Comparison of ENCODE assay signal across 8 cellular contexts in the genomic region with DNA sequence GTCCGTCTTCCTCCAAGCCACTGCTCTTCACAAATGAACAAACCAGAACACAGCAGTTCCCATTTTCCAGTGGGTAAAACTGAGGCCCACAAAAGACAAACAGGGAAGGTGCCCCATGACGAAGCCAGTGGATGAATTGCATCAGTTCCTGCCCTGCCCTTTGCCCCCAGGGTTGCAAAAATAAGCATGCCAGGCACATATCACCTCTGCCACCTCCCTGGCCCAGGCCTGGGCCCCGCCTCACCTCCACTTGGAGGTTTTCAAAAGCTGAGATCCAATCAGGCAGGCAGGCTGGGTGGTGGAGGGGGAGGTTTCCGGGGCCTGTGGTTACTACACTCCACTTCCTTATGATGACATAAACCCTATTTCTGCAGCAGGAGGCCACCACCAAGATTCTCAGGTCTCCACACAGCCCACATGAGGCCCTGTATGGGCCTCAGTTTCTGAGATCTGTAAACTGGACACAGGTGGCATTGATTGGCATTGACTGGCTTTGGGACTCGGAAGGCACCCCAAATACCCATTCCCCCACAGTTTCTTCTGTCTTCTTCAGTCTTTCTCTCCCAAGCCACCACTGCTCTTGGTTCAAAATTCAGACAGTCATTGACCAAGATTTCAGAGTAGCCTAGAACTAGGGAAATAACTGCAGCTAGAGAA. TPM values are rescaled to one million over a fixed set of nuclear protein-coding genes. Genes with fewer than 3 reads are reported as not detected.
DNase-seq lines count a peak whose midpoint lies in the region; TF ChIP-seq lines count a peak whose summit lies in the region.

No MANE protein-coding gene starts in this region.

- H3K27me3 Mint-ChIP-seq in neural progenitor cell (ENCODE audit: insufficient read depth, low read depth), result peaks cover 17% of the 10 kb centered on the region

- H3K4me3 Mint-ChIP-seq in neural progenitor cell, result no peak overlapping the region

- peaks cover 62% of the 10 kb centered on the region for H4K20me1 ChIP-seq in neural progenitor cell (ENCODE audit: low read depth)

- no peaks in the 10 kb centered on the region for H3K36me3 Mint-ChIP-seq in neural progenitor cell

- H3K36me3 ChIP-seq in MG63 (no peaks in the 10 kb centered on the region), neural progenitor cell (no peaks in the 10 kb centered on the region)

- H3K27ac ChIP-seq in neural progenitor cell, result no peak overlapping the region

- no peak overlapping the region for H3K9ac ChIP-seq in neural progenitor cell

- H3K27ac Mint-ChIP-seq in neural progenitor cell, result no peak overlapping the region

- no peak for TF ChIP-seq CTCF in GM10248 (IDR thresholded peaks at IDR 0.05; ENCODE audit: control extremely low read depth, extremely low read depth, low read depth, missing control alignments)
- no peak for TF ChIP-seq CTCF in choroid plexus epithelial cell (conservative IDR thresholded peaks at IDR 0.05; ENCODE audit: low read depth, low read length)
- TF ChIP-seq CTCF in neural progenitor cell (IDR thresholded peaks at IDR 0.05), result no peak

- peaks cover 64% of the 10 kb centered on the region for H3K4me1 ChIP-seq in neural progenitor cell

- POLR2A ChIA-PET in GM10248 (lab: Yijun Ruan, JAX), result no interaction called here

- no peaks in the 10 kb centered on the region for H3K9me3 Mint-ChIP-seq in neural progenitor cell

- H3K9me3 ChIP-seq in MG63 (no peaks in the 10 kb centered on the region), neural progenitor cell (ENCODE audit: low read depth) (no peaks in the 10 kb centered on the region)

- peaks cover 70% of the 10 kb centered on the region for H3K4me1 Mint-ChIP-seq in neural progenitor cell

- peaks cover 24% of the 10 kb centered on the region for H3K79me2 ChIP-seq in neural progenitor cell (ENCODE audit: low read depth)

- H3K27me3 ChIP-seq in MG63 (0 out of 2 replicates have a peak, but pooled peaks cover 4% of the 10 kb centered on the region), neural progenitor cell (peaks cover 9% of the 10 kb centered on the region)

- CTCF ChIA-PET in GM10248 (lab: Yijun Ruan, JAX), result interaction anchor here (1.2 to 14.7 kb wide), 9 partner anchors 10 to 75 kb away, joined by 3 to 182 read pairs (median 10); no protein-coding TSS in a partner anchor

- peaks cover 39% of the 10 kb centered on the region for H3F3A ChIP-seq in neural progenitor cell (ENCODE audit: low read depth)

- H3K4me2 ChIP-seq in neural progenitor cell, result peak overlapping the region; percentile 87

- no peak overlapping the region for H2AFZ ChIP-seq in neural progenitor cell (replicated peaks)

- H3K4me3 ChIP-seq in MG63, result no peak overlapping the region
- H3K4me3 ChIP-seq in choroid plexus epithelial cell (ENCODE audit: low read depth, low read length), result no peak overlapping the region
- H3K4me3 ChIP-seq in neural progenitor cell, result no peak overlapping the region

- DNase-seq in GM10248 (ENCODE audit: extremely low spot score) (peak; percentile 90), HCEC 1CT (peak; percentile 27), MG63 (peak; percentile 75), choroid plexus epithelial cell (ENCODE audit: low read depth) (peak; percentile 80), neural progenitor cell (ENCODE audit: low spot score) (no peak), NCI-H1048 (lab: John Stamatoyannopoulos, UW) (no peak), superior temporal gyrus (ENCODE audit: extremely low spot score) (no peak)
- peak; percentile 70 to 85 for DNase-seq in activated CD4-positive, alpha-beta T cell treated with anti-CD3 and anti-CD28 coated beads for 24 hours (ENCODE audit: low read depth in 2 of 2)

RNA-seq across cellular contexts. Expression of gene KIF21B, which starts 4.1 kb away (rescaled TPM):
- total RNA-seq in MG63 (2014; rRNA removed; shearing (Covaris generic); ENCODE audit: low replicate concordance), result 0.33 and 0.42 TPM in 2 replicates
- total RNA-seq in neural progenitor cell (ENCODE audit: low replicate concordance), result 6.4 and 15.6 TPM in 2 replicates

Comparison
In these comparisons a context has a peak if more than half of its experiments do, and no peak if none do; other contexts are left out.
1. DNase-seq: peak in GM10248 (single experiment), HCEC 1CT (single experiment), MG63 (single experiment), activated CD4-positive, alpha-beta T cell treated with anti-CD3 and anti-CD28 coated beads for 24 hours (2 of 2) and choroid plexus epithelial cell (single experiment); none in neural progenitor cell (single experiment), NCI-H1048 (single experiment) and superior temporal gyrus (single experiment).